Comparison of ENCODE assay signal across 8 cellular contexts in the genomic region with DNA sequence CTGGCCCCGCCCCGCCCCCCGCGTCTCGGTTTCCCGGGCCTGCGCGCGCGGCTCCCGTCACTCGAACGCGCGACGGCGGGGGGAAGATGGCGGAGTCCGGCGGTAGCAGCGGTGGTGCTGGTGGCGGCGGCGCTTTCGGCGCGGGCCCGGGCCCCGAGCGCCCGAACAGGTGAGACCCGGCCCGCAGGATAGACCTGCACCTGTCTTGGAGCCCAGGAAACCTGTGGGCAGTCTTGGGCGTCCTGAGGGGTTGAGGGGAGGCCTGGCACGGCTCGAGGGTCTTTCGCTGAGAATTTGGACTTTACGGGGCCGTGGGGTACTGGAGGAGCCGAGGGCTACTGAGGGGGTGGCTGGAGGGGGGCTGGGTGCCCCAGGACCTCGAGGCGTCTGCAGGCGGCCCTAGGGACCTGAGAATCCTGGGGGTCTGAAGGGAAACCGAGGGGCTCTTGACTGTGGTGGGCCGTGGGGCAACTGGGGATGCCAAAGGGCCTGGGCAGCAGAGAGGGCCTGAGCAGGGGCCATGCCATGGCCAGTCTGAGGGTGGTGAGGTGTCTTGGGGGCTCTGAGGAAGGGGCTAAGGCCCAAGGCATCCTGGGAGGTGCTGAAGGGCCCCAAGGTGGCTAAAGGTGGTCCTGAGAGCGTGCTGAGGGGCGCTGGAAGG. TPM values are rescaled to one million over a fixed set of nuclear protein-coding genes. Genes with fewer than 3 reads are reported as not detected.
DNase-seq lines count a peak whose midpoint lies in the region; ATAC-seq, FAIRE-seq and TF ChIP-seq lines count a peak whose summit lies in the region.

Gene KLHL26, plus strand, starts transcription at position 60 of the 661 bp plus-strand sequence. Its CDS starts 27 bp downstream, at position 87.

- no peak for FAIRE-seq in kidney (lab: Jason Lieb, UNC)

- no peaks in the 10 kb centered on the region for H3K9me3 ChIP-seq in kidney (ENCODE audit: control insufficient read depth in 1 of 2, low read length in 2 of 2)

- ATAC-seq in GM18867 (IDR thresholded peaks at IDR 0.05; ENCODE audit: unreplicated experiment), result no peak

- H3K27me3 Mint-ChIP-seq in activated T-helper 1 cell treated with anti-CD3 and anti-CD28 coated beads, Interleukin-12 subunit alpha, Interleukin-12 subunit beta, Interleukin-2, Interleukin-4 antibody, amounts not matched to agents 30 ng/mL and 10 ng/mL and 1 ng/mL, durations not matched to agents 14 hours and 24 hours and 36 hours (ENCODE audit: insufficient read depth), result peaks cover 5% of the 10 kb centered on the region

- H3K27ac Mint-ChIP-seq in activated T-helper 1 cell treated with anti-CD3 and anti-CD28 coated beads, Interleukin-12 subunit alpha, Interleukin-12 subunit beta, Interleukin-2, Interleukin-4 antibody, amounts not matched to agents 30 ng/mL and 10 ng/mL and 1 ng/mL, durations not matched to agents 14 hours and 24 hours and 36 hours, result peak within 1 kb of the TSS; percentile 61

- no peak for TF ChIP-seq CTCF in kidney (IDR thresholded peaks at IDR 0.05; ENCODE audit: borderline replicate concordance, extremely low read depth, insufficient read depth)

- DNase-seq in T-helper 2 cell, result no peak
- DNase-seq in activated T-helper 1 cell treated with anti-CD3 and anti-CD28 coated beads, Interleukin-12 subunit alpha, Interleukin-12 subunit beta, Interleukin-2, Interleukin-4 antibody, amounts not matched to agents 30 ng/mL and 10 ng/mL and 1 ng/mL, durations not matched to agents 14 hours and 24 hours and 36 hours (ENCODE audit: low spot score), result no peak
- peak; percentile 79 for DNase-seq in kidney
- no peak for DNase-seq in substantia nigra (lab: John Stamatoyannopoulos, UW)
- DNase-seq in effector CD4-positive, alpha-beta T cell, result no peak
- DNase-seq in iPS-NIHi11 (ENCODE audit: low spot score), result no peak

- peaks cover 22% of the 10 kb centered on the region for H3K4me1 Mint-ChIP-seq in activated T-helper 1 cell treated with anti-CD3 and anti-CD28 coated beads, Interleukin-12 subunit alpha, Interleukin-12 subunit beta, Interleukin-2, Interleukin-4 antibody, amounts not matched to agents 30 ng/mL and 10 ng/mL and 1 ng/mL, durations not matched to agents 14 hours and 24 hours and 36 hours (ENCODE audit: low read depth)

- peak within 1 kb of the TSS; percentile 75 to 87 for H3K9ac ChIP-seq in kidney (ENCODE audit: low read length in 2 of 2)

- intact Hi-C loops in T-helper 2 cell treated with Interferon-gamma antibody and Interleukin-4, amounts not matched to agents 100 ng/mL and 5 ng/mL, for 36 hours (cut with micrococcal nuclease), result loop anchor here (1.0 to 2.0 kb wide), 5 partner anchors 46 to 282 kb away; partner anchors contain the start of genes COPE, CRTC1, DDX49 and ELL
- intact Hi-C loops in activated T-helper 1 cell treated with anti-CD3 and anti-CD28 coated beads, Interleukin-12 subunit alpha, Interleukin-12 subunit beta, Interleukin-2, Interleukin-4 antibody, amounts not matched to agents 30 ng/mL and 10 ng/mL and 1 ng/mL, durations not matched to agents 14 hours and 24 hours and 36 hours (cut with micrococcal nuclease), result loop anchor here (1.0 to 5.0 kb wide), 16 partner anchors 46 to 683 kb away; partner anchors contain the start of genes BORCS8, COPE, CRTC1 and DDX49
- intact Hi-C loops in kidney (cut with DNase I), result no loop called here

- H3K27ac ChIP-seq in kidney (ENCODE audit: low read depth in 2 of 2, low read length in 2 of 2), result peak within 1 kb of the TSS; percentile 74 to 91
- peak within 1 kb of the TSS; percentile 82 for H3K27ac ChIP-seq in substantia nigra (ENCODE audit: low read depth, low read length, poor library complexity, severe bottlenecking)

- H3K9me3 Mint-ChIP-seq in activated T-helper 1 cell treated with anti-CD3 and anti-CD28 coated beads, Interleukin-12 subunit alpha, Interleukin-12 subunit beta, Interleukin-2, Interleukin-4 antibody, amounts not matched to agents 30 ng/mL and 10 ng/mL and 1 ng/mL, durations not matched to agents 14 hours and 24 hours and 36 hours, result no peaks in the 10 kb centered on the region

- peak within 1 kb of the TSS; percentile 80 for H3K4me3 Mint-ChIP-seq in activated T-helper 1 cell treated with anti-CD3 and anti-CD28 coated beads, Interleukin-12 subunit alpha, Interleukin-12 subunit beta, Interleukin-2, Interleukin-4 antibody, amounts not matched to agents 30 ng/mL and 10 ng/mL and 1 ng/mL, durations not matched to agents 14 hours and 24 hours and 36 hours

- peaks cover 0 to 7% of the 10 kb centered on the region in 2 donors for H3K4me1 ChIP-seq in kidney (ENCODE audit: control insufficient read depth in 1 of 2, insufficient read depth in 1 of 2, low read depth in 1 of 2, low read length in 2 of 2)

- no peaks in the 10 kb centered on the region for H3K36me3 ChIP-seq in kidney (ENCODE audit: control insufficient read depth in 1 of 2, insufficient read depth in 2 of 2, low read length in 2 of 2)

- H3K36me3 Mint-ChIP-seq in activated T-helper 1 cell treated with anti-CD3 and anti-CD28 coated beads, Interleukin-12 subunit alpha, Interleukin-12 subunit beta, Interleukin-2, Interleukin-4 antibody, amounts not matched to agents 30 ng/mL and 10 ng/mL and 1 ng/mL, durations not matched to agents 14 hours and 24 hours and 36 hours (ENCODE audit: low read depth), result peaks cover 2% of the 10 kb centered on the region

- peak within 1 kb of the TSS; percentile 73 to 75 for H3K4me3 ChIP-seq in kidney (ENCODE audit: low read length in 2 of 2)

RNA-seq across cellular contexts. Expression of gene KLHL26, which starts in this region (rescaled TPM):
- total RNA-seq in T-helper 2 cell treated with Interferon-gamma antibody and Interleukin-4, amounts not matched to agents 100 ng/mL and 5 ng/mL, for 36 hours, result 10.5 and 11.7 TPM in 2 replicates
- 12.7 and 16.0 TPM in 2 replicates for total RNA-seq in activated T-helper 1 cell treated with anti-CD3 and anti-CD28 coated beads, Interleukin-12 subunit alpha, Interleukin-12 subunit beta, Interleukin-2, Interleukin-4 antibody, amounts not matched to agents 30 ng/mL and 10 ng/mL and 1 ng/mL, durations not matched to agents 14 hours and 24 hours and 36 hours
- total RNA-seq in kidney, result 16.1 TPM
- polyA plus RNA-seq in kidney (ENCODE audit: insufficient read depth, low read depth, low replicate concordance), result 5.6 TPM
